16 cellular contexts compared by ENCODE assay signal in genomic region chr21:35810431-35810970, GRCh38.
DNase-seq lines count a peak whose midpoint lies in the region; ATAC-seq, FAIRE-seq and TF ChIP-seq lines count a peak whose summit lies in the region.
"Had no signal": no experiment of that assay in that cellular context is flagged by ENCODE, and none has a peak within 500 bp of the region (broad histone marks: within the 10 kb centered on the region; RNA-seq: fewer than 3 reads in every experiment).

No MANE protein-coding gene starts in this region.

- peaks cover 17% of the 10 kb centered on the region for H3K4me1 Mint-ChIP-seq in HFFc6 (ENCODE audit: low read depth)
- H3K4me1 Mint-ChIP-seq: CD4-positive, CD25-positive, alpha-beta regulatory T cell had no signal

- intact Hi-C loops in K562 (cut with micrococcal nuclease): no loop called here
- intact Hi-C loops in esophagus muscularis mucosa (cut with DNase I): no loop called here
- intact Hi-C loops in mammary epithelial cell (cut with micrococcal nuclease): no loop called here

- H3K4me3 Mint-ChIP-seq in HFFc6: no peak overlapping the region
- H3K4me3 Mint-ChIP-seq: CD4-positive, CD25-positive, alpha-beta regulatory T cell had no signal

- no peak overlapping the region for H2AFZ ChIP-seq in K562 (ENCODE audit: low read depth, low read length)
- H2AFZ ChIP-seq in mammary epithelial cell (ENCODE audit: low read depth, low read length): no peak overlapping the region
- H2AFZ ChIP-seq: GM23248 had no signal

- FAIRE-seq in K562 (lab: Jason Lieb, UNC): no peak
- FAIRE-seq: G401.6, GM12891, HTR-8/SVneo had no signal

- in situ Hi-C loops in K562 (cut with MboI): no loop called here
- in situ Hi-C loops in mammary epithelial cell (cut with MboI; ENCODE audit: low sequenced_read_pairs in 2 of 2): no loop called here

- H3K27ac ChIP-seq in K562 (ENCODE audit: extremely low read depth, low read depth, low read length) (no peak overlapping the region), esophagus muscularis mucosa (replicated peaks in 1 of 4) (no peak overlapping the region), mammary epithelial cell (ENCODE audit: insufficient read depth, low read depth, low read length) (no peak overlapping the region)
- H3K27ac ChIP-seq: BLaER1 treated with 17β-estradiol and CSF1 and Interleukin-3, amounts not matched to agents 10 nM and 100 nM; GM23248 had no signal

- peak overlapping the region; percentile 4; the same call in 1 of the 2 replicates for H3K27ac Mint-ChIP-seq in HFFc6
- H3K27ac Mint-ChIP-seq: CD4-positive, CD25-positive, alpha-beta regulatory T cell had no signal

- TF ChIP-seq POLR2A in K562 (conservative IDR thresholded peaks at IDR 0.05) (no peak), esophagus muscularis mucosa (IDR thresholded peaks at IDR 0.05; ENCODE audit: low read depth) (no peak)

- H3K36me3 Mint-ChIP-seq in HFFc6 (ENCODE audit: low read depth): no peaks in the 10 kb centered on the region; the same call in 1 of the 2 replicates
- H3K36me3 Mint-ChIP-seq: CD4-positive, CD25-positive, alpha-beta regulatory T cell had no signal

- H3K79me2 ChIP-seq in K562 (ENCODE audit: control insufficient read depth, insufficient read depth, low read length): no peaks in the 10 kb centered on the region
- no peaks in the 10 kb centered on the region for H3K79me2 ChIP-seq in mammary epithelial cell (ENCODE audit: insufficient read depth, low read length)

- no peak overlapping the region for H3K4me2 ChIP-seq in K562 (ENCODE audit: insufficient read depth, low read length)
- no peak overlapping the region for H3K4me2 ChIP-seq in mammary epithelial cell (ENCODE audit: insufficient read depth, low read depth, low read length)
- H3K4me2 ChIP-seq: BLaER1 treated with 17β-estradiol and CSF1 and Interleukin-3, amounts not matched to agents 10 nM and 100 nM had no signal

- dilution Hi-C loops in mammary epithelial cell (cut with HindIII; ENCODE audit: low sequenced_read_pairs): no loop called here

- H4K20me1 ChIP-seq in K562 (replicated peaks; ENCODE audit: control insufficient read depth, insufficient read depth, low read length) (no peaks in the 10 kb centered on the region), mammary epithelial cell (ENCODE audit: insufficient read depth, low read length) (no peaks in the 10 kb centered on the region)
- H4K20me1 ChIP-seq: BLaER1 treated with 17β-estradiol and CSF1 and Interleukin-3, amounts not matched to agents 10 nM and 100 nM had no signal

- BruUV-seq in K562 (replicated peaks; lab: Mats Ljungman, UMichigan) (no TSS peak), mammary epithelial cell (replicated peaks; lab: Mats Ljungman, UMichigan) (no TSS peak)

- CTCF ChIA-PET in K562 (lab: Yijun Ruan, JAX; ENCODE audit: low intra/inter-chr PET ratio): no interaction called here
- CTCF ChIA-PET in mammary epithelial cell (lab: Charles Lee; ENCODE audit: low non-redundant PET): no interaction called here

- ATAC-seq in K562: no peak

- H3K9me3 Mint-ChIP-seq in HFFc6: no peaks in the 10 kb centered on the region
- H3K9me3 Mint-ChIP-seq: H9 had no signal

- H3K4me3 ChIP-seq in K562 (no peak overlapping the region), esophagus muscularis mucosa (no peak overlapping the region), mammary epithelial cell (replicated peaks in 1 of 3; ENCODE audit: insufficient read depth in 1 of 3, low read depth in 2 of 3, low read length in 3 of 3) (no peak overlapping the region)
- H3K4me3 ChIP-seq: BLaER1 treated with 17β-estradiol and CSF1 and Interleukin-3, amounts not matched to agents 10 nM and 100 nM; GM23248 had no signal

- TF ChIP-seq EP300 in K562 (IDR thresholded peaks at IDR 0.05; ENCODE audit: low read length) (no peak), esophagus muscularis mucosa (IDR thresholded peaks at IDR 0.05) (no peak)

- H3K27me3 ChIP-seq in K562 (ENCODE audit: control insufficient read depth in 2 of 2, insufficient read depth in 2 of 2, low read length in 2 of 2): peaks cover 5% of the 10 kb centered on the region in 2 experiments; a peak in 2 of 5 replicates
- peaks cover 0 to 6% (median 0%) of the 10 kb centered on the region in 4 donors for H3K27me3 ChIP-seq in esophagus muscularis mucosa
- peaks cover 2% of the 10 kb centered on the region for H3K27me3 ChIP-seq in mammary epithelial cell (ENCODE audit: insufficient read depth, low read length)
- H3K27me3 ChIP-seq: BLaER1 treated with 17β-estradiol and CSF1 and Interleukin-3, amounts not matched to agents 10 nM and 100 nM had no signal

- no peak for TF ChIP-seq RAD21 in K562 (CRISPR knock-in tag; conservative IDR thresholded peaks at IDR 0.05 in 1 of 2, IDR thresholded peaks at IDR 0.05 in 1 of 2)

- H3K4me1 ChIP-seq in K562 (replicated peaks in 1 of 2; ENCODE audit: control insufficient read depth in 2 of 2, insufficient read depth in 2 of 2, low read length in 2 of 2) (no peaks in the 10 kb centered on the region), esophagus muscularis mucosa (no peaks in the 10 kb centered on the region), mammary epithelial cell (ENCODE audit: insufficient read depth, low read length) (no peaks in the 10 kb centered on the region)

- TF ChIP-seq CTCF in HFFc6 (IDR thresholded peaks at IDR 0.05): no peak
- no peak for TF ChIP-seq CTCF in K562 (IDR thresholded peaks at IDR 0.05 in 2 of 3, conservative IDR thresholded peaks at IDR 0.05 in 1 of 3; ENCODE audit: insufficient read depth in 2 of 3, low read depth in 1 of 3, low read length in 3 of 3)
- TF ChIP-seq CTCF in esophagus muscularis mucosa (IDR thresholded peaks at IDR 0.05): no peak
- no peak for TF ChIP-seq CTCF in mammary epithelial cell (conservative IDR thresholded peaks at IDR 0.05 in 1 of 2, IDR thresholded peaks at IDR 0.05 in 1 of 2; ENCODE audit: extremely low read depth in 1 of 2, insufficient read depth in 1 of 2, low read depth in 1 of 2, low read length in 2 of 2)

- POLR2A ChIA-PET in K562 (lab: Yijun Ruan, JAX): no interaction called here

- no peak overlapping the region for H3K9ac ChIP-seq in K562 (ENCODE audit: insufficient read depth in 1 of 2, low read depth in 2 of 2, low read length in 2 of 2)
- H3K9ac ChIP-seq in mammary epithelial cell (ENCODE audit: insufficient read depth, low read length): no peak overlapping the region
- H3K9ac ChIP-seq: BLaER1 treated with 17β-estradiol and CSF1 and Interleukin-3, amounts not matched to agents 10 nM and 100 nM; GM23248 had no signal

- 0% methylated on average over 7 of the region's 7 CpGs for WGBS in K562 (ENCODE audit: insufficient coverage, low coverage, missing lambda C conversion rate)
- WGBS in esophagus muscularis mucosa: 86% methylated on average over 7 of the region's 7 CpGs
- 81% methylated on average over 7 of the region's 7 CpGs for WGBS in mammary epithelial cell (ENCODE audit: low coverage, missing lambda C conversion rate)

- peaks cover 4% of the 10 kb centered on the region for H3K27me3 Mint-ChIP-seq in HFFc6 (ENCODE audit: insufficient read depth)

- H3K9me3 ChIP-seq in K562 (replicated peaks; ENCODE audit: control insufficient read depth, insufficient read depth, low read depth, low read length): no peaks in the 10 kb centered on the region
- H3K9me3 ChIP-seq in esophagus muscularis mucosa: no peaks in the 10 kb centered on the region
- no peaks in the 10 kb centered on the region for H3K9me3 ChIP-seq in mammary epithelial cell (replicated peaks; ENCODE audit: insufficient read depth, low read length)

- DNase-seq in EH (ENCODE audit: low read depth) (peak; percentile 77), HFFc6 (no peak), K562 (ENCODE audit: extremely low read depth in 1 of 4, low spot score in 3 of 4) (no peak), iris pigment epithelial cell (ENCODE audit: low read depth) (peak; percentile 19), glomerular visceral epithelial cell (ENCODE audit: extremely low spot score) (no peak), esophagus muscularis mucosa (ENCODE audit: extremely low spot score) (no peak), mammary epithelial cell (no peak)
- no peak for DNase-seq in stimulated activated naive CD4-positive, alpha-beta T cell treated with Interleukin-2 at 50 U/mL for 16 hours (lab: John Stamatoyannopoulos, UW)
- DNase-seq: ACHN; CD4-positive, CD25-positive, alpha-beta regulatory T cell; GM23248 had no signal

- no peaks in the 10 kb centered on the region for H3K9me1 ChIP-seq in K562 (ENCODE audit: control insufficient read depth, insufficient read depth, low read length)

- H3K36me3 ChIP-seq in K562 (ENCODE audit: control insufficient read depth, insufficient read depth, low read length): no peaks in the 10 kb centered on the region
- H3K36me3 ChIP-seq in esophagus muscularis mucosa: no peaks in the 10 kb centered on the region
- H3K36me3 ChIP-seq in mammary epithelial cell (ENCODE audit: insufficient read depth, low read length): no peaks in the 10 kb centered on the region
- H3K36me3 ChIP-seq: BLaER1 treated with 17β-estradiol and CSF1 and Interleukin-3, amounts not matched to agents 10 nM and 100 nM had no signal

TF ChIP-seq in K562, 482 proteins besides CTCF, POLR2A, EP300 and RAD21:
- TF ChIP-seq CEBPB (tag; IDR thresholded peaks at IDR 0.05): peak; percentile 71
- no peak for TF ChIP-seq CEBPG (CRISPR knock-in tag; IDR thresholded peaks at IDR 0.05)
- peak; percentile 63 to 70 for TF ChIP-seq CEBPG (tag; conservative IDR thresholded peaks at IDR 0.05 in 1 of 2, IDR thresholded peaks at IDR 0.05 in 1 of 2)
- no peak for TF ChIP-seq ARNT (IDR thresholded peaks at IDR 0.05)

Comparison
In these comparisons a context has a peak if more than half of its experiments do, and no peak if none do; other contexts are left out.
1. DNase-seq: peak in EH (single experiment) and iris pigment epithelial cell (single experiment); none in HFFc6 (single experiment), K562 (0 of 4), glomerular visceral epithelial cell (single experiment), esophagus muscularis mucosa (single experiment), stimulated activated naive CD4-positive, alpha-beta T cell treated with Interleukin-2 at 50 U/mL for 16 hours (single experiment) and mammary epithelial cell (single experiment).